In the genomic region with DNA sequence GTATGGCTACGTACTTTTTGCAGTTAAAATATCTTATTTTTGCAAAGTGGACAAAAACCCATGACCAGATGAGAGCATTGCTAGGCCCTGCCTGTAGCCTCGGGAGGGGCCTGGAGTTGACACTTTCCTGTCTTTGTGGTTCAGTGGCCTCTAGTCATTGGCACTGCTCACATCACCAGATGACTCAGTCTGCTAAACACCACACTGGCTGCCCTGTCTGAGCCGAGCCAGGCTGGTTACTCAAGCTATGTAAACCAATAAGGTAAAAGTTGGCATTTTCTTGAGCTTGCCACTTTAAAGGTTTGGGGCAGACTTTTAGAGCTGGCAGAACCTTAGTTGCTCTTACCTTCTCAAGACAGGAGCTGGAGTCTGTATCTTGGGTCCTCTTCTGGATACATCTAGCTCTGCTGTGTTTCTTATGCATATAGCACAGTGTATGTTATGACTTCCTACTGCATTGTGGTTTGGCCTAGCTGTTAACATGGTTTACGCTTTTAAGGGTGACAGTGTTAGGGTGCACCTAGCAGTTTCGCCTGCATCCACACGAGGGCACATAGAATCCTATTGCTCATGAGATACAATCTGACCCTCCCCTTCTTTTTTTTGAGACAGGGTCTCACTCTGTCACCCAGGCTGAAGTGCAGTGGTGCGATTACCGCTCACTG, we compare ENCODE assay signal across 1 cellular context.
TF ChIP-seq lines count a peak whose summit lies in the region.

No MANE protein-coding gene starts in this region.

TF ChIP-seq in SK-N-SH, 30 proteins besides CTCF, POLR2A, EP300 and RAD21 (continued from another document):
- TF ChIP-seq, protein P1, sequence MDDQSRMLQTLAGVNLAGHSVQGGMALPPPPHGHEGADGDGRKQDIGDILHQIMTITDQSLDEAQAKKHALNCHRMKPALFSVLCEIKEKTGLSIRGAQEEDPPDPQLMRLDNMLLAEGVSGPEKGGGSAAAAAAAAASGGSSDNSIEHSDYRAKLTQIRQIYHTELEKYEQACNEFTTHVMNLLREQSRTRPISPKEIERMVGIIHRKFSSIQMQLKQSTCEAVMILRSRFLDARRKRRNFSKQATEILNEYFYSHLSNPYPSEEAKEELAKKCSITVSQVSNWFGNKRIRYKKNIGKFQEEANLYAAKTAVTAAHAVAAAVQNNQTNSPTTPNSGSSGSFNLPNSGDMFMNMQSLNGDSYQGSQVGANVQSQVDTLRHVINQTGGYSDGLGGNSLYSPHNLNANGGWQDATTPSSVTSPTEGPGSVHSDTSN (IDR thresholded peaks at IDR 0.05) = peak; percentile 54
- TF ChIP-seq, protein P2, sequence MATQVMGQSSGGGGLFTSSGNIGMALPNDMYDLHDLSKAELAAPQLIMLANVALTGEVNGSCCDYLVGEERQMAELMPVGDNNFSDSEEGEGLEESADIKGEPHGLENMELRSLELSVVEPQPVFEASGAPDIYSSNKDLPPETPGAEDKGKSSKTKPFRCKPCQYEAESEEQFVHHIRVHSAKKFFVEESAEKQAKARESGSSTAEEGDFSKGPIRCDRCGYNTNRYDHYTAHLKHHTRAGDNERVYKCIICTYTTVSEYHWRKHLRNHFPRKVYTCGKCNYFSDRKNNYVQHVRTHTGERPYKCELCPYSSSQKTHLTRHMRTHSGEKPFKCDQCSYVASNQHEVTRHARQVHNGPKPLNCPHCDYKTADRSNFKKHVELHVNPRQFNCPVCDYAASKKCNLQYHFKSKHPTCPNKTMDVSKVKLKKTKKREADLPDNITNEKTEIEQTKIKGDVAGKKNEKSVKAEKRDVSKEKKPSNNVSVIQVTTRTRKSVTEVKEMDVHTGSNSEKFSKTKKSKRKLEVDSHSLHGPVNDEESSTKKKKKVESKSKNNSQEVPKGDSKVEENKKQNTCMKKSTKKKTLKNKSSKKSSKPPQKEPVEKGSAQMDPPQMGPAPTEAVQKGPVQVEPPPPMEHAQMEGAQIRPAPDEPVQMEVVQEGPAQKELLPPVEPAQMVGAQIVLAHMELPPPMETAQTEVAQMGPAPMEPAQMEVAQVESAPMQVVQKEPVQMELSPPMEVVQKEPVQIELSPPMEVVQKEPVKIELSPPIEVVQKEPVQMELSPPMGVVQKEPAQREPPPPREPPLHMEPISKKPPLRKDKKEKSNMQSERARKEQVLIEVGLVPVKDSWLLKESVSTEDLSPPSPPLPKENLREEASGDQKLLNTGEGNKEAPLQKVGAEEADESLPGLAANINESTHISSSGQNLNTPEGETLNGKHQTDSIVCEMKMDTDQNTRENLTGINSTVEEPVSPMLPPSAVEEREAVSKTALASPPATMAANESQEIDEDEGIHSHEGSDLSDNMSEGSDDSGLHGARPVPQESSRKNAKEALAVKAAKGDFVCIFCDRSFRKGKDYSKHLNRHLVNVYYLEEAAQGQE (IDR thresholded peaks at IDR 0.05; ENCODE audit: low read depth, low read length) = peak; percentile 38; the same call in 1 of the 2 replicates
- TF ChIP-seq TAF1 (IDR thresholded peaks at IDR 0.05; ENCODE audit: borderline replicate concordance, low read depth, low read length) = no peak
- peak; percentile 78 for TF ChIP-seq JUND (IDR thresholded peaks at IDR 0.05)
- TF ChIP-seq EZH2phosphoT487 (IDR thresholded peaks at IDR 0.05; ENCODE audit: borderline replicate concordance, low read depth) = no peak
- TF ChIP-seq FOSL2 (IDR thresholded peaks at IDR 0.05; ENCODE audit: borderline replicate concordance, low read depth) = peak; percentile 85
- TF ChIP-seq SIN3A (IDR thresholded peaks at IDR 0.05; ENCODE audit: borderline replicate concordance, low read depth, low read length) = no peak
- TF ChIP-seq RCOR1 (IDR thresholded peaks at IDR 0.05; ENCODE audit: low read length) = no peak
- TF ChIP-seq ELF1 (IDR thresholded peaks at IDR 0.05) = no peak
- TF ChIP-seq, protein P3, sequence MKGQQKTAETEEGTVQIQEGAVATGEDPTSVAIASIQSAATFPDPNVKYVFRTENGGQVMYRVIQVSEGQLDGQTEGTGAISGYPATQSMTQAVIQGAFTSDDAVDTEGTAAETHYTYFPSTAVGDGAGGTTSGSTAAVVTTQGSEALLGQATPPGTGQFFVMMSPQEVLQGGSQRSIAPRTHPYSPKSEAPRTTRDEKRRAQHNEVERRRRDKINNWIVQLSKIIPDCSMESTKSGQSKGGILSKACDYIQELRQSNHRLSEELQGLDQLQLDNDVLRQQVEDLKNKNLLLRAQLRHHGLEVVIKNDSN (IDR thresholded peaks at IDR 0.05; ENCODE audit: borderline replicate concordance, low read depth) = no peak
- TF ChIP-seq FOXJ3 (CRISPR knock-in tag; IDR thresholded peaks at IDR 0.05) = no peak
- no peak for TF ChIP-seq CHD2 (IDR thresholded peaks at IDR 0.05; ENCODE audit: low read length, partially characterized antibody)
- no peak for TF ChIP-seq MEF2A (IDR thresholded peaks at IDR 0.05; ENCODE audit: borderline replicate concordance, low read depth)
- no peak for TF ChIP-seq YY1 (IDR thresholded peaks at IDR 0.05; ENCODE audit: low read depth)
- TF ChIP-seq GATA2 (CRISPR knock-in tag; IDR thresholded peaks at IDR 0.05) = no peak
- no peak for TF ChIP-seq RXRA (IDR thresholded peaks at IDR 0.05; ENCODE audit: borderline replicate concordance, low read depth)
- no peak for TF ChIP-seq NRF1 (IDR thresholded peaks at IDR 0.05; ENCODE audit: low read depth, low read length)
